21 cellular contexts compared by ENCODE assay signal in genomic region chr21:43882952-43883492, GRCh38. TPM values are rescaled to one million over a fixed set of nuclear protein-coding genes. Genes with fewer than 3 reads are reported as not detected.
DNase-seq lines count a peak whose midpoint lies in the region; ATAC-seq and TF ChIP-seq lines count a peak whose summit lies in the region.
"Had no signal": no experiment of that assay in that cellular context is flagged by ENCODE, and none has a peak within 500 bp of the region (broad histone marks: within the 10 kb centered on the region; RNA-seq: fewer than 3 reads in every experiment).

No MANE protein-coding gene starts in this region.

- intact Hi-C loops in activated naive CD4-positive, alpha-beta T cell treated with anti-CD3 and anti-CD28 coated beads for 36 hours (cut with micrococcal nuclease) = loop anchor here (5.0 kb wide), 1 partner anchor 34 kb away; no protein-coding TSS in a partner anchor
- intact Hi-C loops in thyroid gland (cut with DNase I) = no loop called here

- H3K36me3 ChIP-seq in hepatocyte (replicated peaks; ENCODE audit: insufficient read depth, low read depth) (no peaks in the 10 kb centered on the region), thyroid gland (no peaks in the 10 kb centered on the region)
- H3K36me3 ChIP-seq: ascending aorta, HAP-1, uterus had no signal

- no peaks in the 10 kb centered on the region for H3K9me3 Mint-ChIP-seq in activated naive CD4-positive, alpha-beta T cell treated with anti-CD3 and anti-CD28 coated beads for 36 hours
- H3K9me3 Mint-ChIP-seq in activated naive CD4-positive, alpha-beta T cell treated with anti-CD3 and anti-CD28 coated beads, Interleukin-2, amount 50 U/mL, for 72 hours = peaks cover 0 to 3% of the 10 kb centered on the region in 2 donors
- H3K9me3 Mint-ChIP-seq: activated CD4-positive, alpha-beta memory T cell treated with anti-CD3 and anti-CD28 coated beads, Interleukin-2, amount 10 ng/mL, durations not matched to agents 7 days and 5 days; activated naive CD8-positive, alpha-beta T cell treated with anti-CD3 and anti-CD28 coated beads for 36 hours had no signal

- no peaks in the 10 kb centered on the region for H3K27me3 Mint-ChIP-seq in activated naive CD4-positive, alpha-beta T cell treated with anti-CD3 and anti-CD28 coated beads for 36 hours (ENCODE audit: low read depth)
- H3K27me3 Mint-ChIP-seq: activated CD4-positive, alpha-beta memory T cell treated with anti-CD3 and anti-CD28 coated beads, Interleukin-2, amount 10 ng/mL, durations not matched to agents 7 days and 5 days; activated naive CD8-positive, alpha-beta T cell treated with anti-CD3 and anti-CD28 coated beads for 36 hours had no signal

- H3K27ac ChIP-seq in RWPE1 = peak overlapping the region; percentile 51
- H3K27ac ChIP-seq in hepatocyte = peak overlapping the region; percentile 89
- peak overlapping the region in 2 of 3 donors; percentile 65 to 86 for H3K27ac ChIP-seq in thyroid gland
- H3K27ac ChIP-seq: ascending aorta, uterus had no signal

- POLR2A ChIA-PET in RWPE1 (lab: Yijun Ruan, JAX; ENCODE audit: low non-redundant PET) = no interaction called here

- no peak for ATAC-seq in activated naive CD4-positive, alpha-beta T cell treated with anti-CD3 and anti-CD28 coated beads, Interleukin-2, amount 50 U/mL, for 72 hours
- ATAC-seq in HG03442 (IDR thresholded peaks at IDR 0.05; ENCODE audit: unreplicated experiment) = no peak
- ATAC-seq in HG02798 (IDR thresholded peaks at IDR 0.05; ENCODE audit: poor library complexity, unreplicated experiment) = no peak

- H3K4me1 Mint-ChIP-seq in activated naive CD4-positive, alpha-beta T cell treated with anti-CD3 and anti-CD28 coated beads for 36 hours (ENCODE audit: low read depth) = peaks cover 71% of the 10 kb centered on the region

- no peak overlapping the region for H3K4me2 ChIP-seq in hepatocyte

- H3K79me2 ChIP-seq in hepatocyte = peaks cover 93% of the 10 kb centered on the region

- H3K27me3 ChIP-seq in hepatocyte = no peaks in the 10 kb centered on the region
- H3K27me3 ChIP-seq in thyroid gland = no peaks in the 10 kb centered on the region
- H3K27me3 ChIP-seq: ascending aorta, uterus had no signal

- CTCF ChIA-PET in activated naive CD4-positive, alpha-beta T cell treated with anti-CD3 and anti-CD28 coated beads for 36 hours (lab: Charles Lee) = interaction anchor here (1.6 kb wide), 1 partner anchor 10 kb away, joined by 4 read pairs; no protein-coding TSS in a partner anchor
- CTCF ChIA-PET in RWPE1 (lab: Yijun Ruan, JAX) = interaction anchor here (0.6 kb wide), 1 partner anchor 14 kb away, joined by 3 read pairs; no protein-coding TSS in a partner anchor

- peak overlapping the region; percentile 60 for H3K27ac Mint-ChIP-seq in activated naive CD4-positive, alpha-beta T cell treated with anti-CD3 and anti-CD28 coated beads for 36 hours
- peak overlapping the region in 1 of 2 donors; percentile 86 for H3K27ac Mint-ChIP-seq in activated naive CD4-positive, alpha-beta T cell treated with anti-CD3 and anti-CD28 coated beads, Interleukin-2, amount 50 U/mL, for 72 hours

- WGBS in hepatocyte (ENCODE audit: low lambda C conversion rate, missing lambda C conversion rate) = 95% methylated on average over 11 of the region's 11 CpGs
- 76 to 95% methylated on average over 11 of the region's 11 CpGs for WGBS in thyroid gland, 2 donors

- H3K9me3 ChIP-seq in hepatocyte (ENCODE audit: low read depth) = no peaks in the 10 kb centered on the region
- H3K9me3 ChIP-seq in thyroid gland = no peaks in the 10 kb centered on the region
- H3K9me3 ChIP-seq: ascending aorta, HAP-1, uterus had no signal

- H3K4me3 ChIP-seq in hepatocyte = no peak overlapping the region
- H3K4me3 ChIP-seq in thyroid gland (replicated peaks in 1 of 3) = no peak overlapping the region
- H3K4me3 ChIP-seq: ascending aorta, HAP-1, uterus had no signal

- no peak overlapping the region for H2AFZ ChIP-seq in hepatocyte

- H3K4me3 Mint-ChIP-seq in activated naive CD4-positive, alpha-beta T cell treated with anti-CD3 and anti-CD28 coated beads for 36 hours = no peak overlapping the region
- H3K4me3 Mint-ChIP-seq: activated CD4-positive, alpha-beta memory T cell treated with anti-CD3 and anti-CD28 coated beads, Interleukin-2, amount 10 ng/mL, durations not matched to agents 7 days and 5 days; activated naive CD8-positive, alpha-beta T cell treated with anti-CD3 and anti-CD28 coated beads for 36 hours had no signal

- H3K4me1 ChIP-seq in hepatocyte (ENCODE audit: insufficient read depth) (peaks cover 22% of the 10 kb centered on the region), thyroid gland (peaks cover 41 to 51% of the 10 kb centered on the region in 2 donors)
- H3K4me1 ChIP-seq: ascending aorta, HAP-1 had no signal

- no peaks in the 10 kb centered on the region for H3K9me2 ChIP-seq in hepatocyte (replicated peaks; ENCODE audit: insufficient read depth)

- no peak for DNase-seq in activated naive CD4-positive, alpha-beta T cell treated with anti-CD3 and anti-CD28 coated beads for 36 hours
- no peak for DNase-seq in activated naive CD4-positive, alpha-beta T cell treated with anti-CD3 and anti-CD28 coated beads, Interleukin-2, amount 50 U/mL, for 72 hours (ENCODE audit: low spot score in 2 of 2)
- no peak for DNase-seq in RWPE1 (ENCODE audit: low spot score)
- DNase-seq in hepatocyte (ENCODE audit: low spot score) = no peak
- no peak for DNase-seq in thyroid gland
- no peak for DNase-seq in GM19240 (ENCODE audit: insufficient read length, low spot score)
- DNase-seq: ACHN; activated CD4-positive, alpha-beta memory T cell treated with anti-CD3 and anti-CD28 coated beads, Interleukin-2, amount 10 ng/mL, durations not matched to agents 7 days and 5 days; activated naive CD8-positive, alpha-beta T cell treated with anti-CD3 and anti-CD28 coated beads for 36 hours; DND-41; mammary epithelial cell; NCI-H1048; NCI-H187; NCI-H69; stimulated activated CD8-positive, alpha-beta memory T cell treated with anti-CD3 and anti-CD28 coated beads, Interleukin-4, amount 100 ng/mL, for 48 hours; substantia nigra; uterus had no signal

- peaks cover 13% of the 10 kb centered on the region for H3K36me3 Mint-ChIP-seq in activated naive CD4-positive, alpha-beta T cell treated with anti-CD3 and anti-CD28 coated beads for 36 hours (ENCODE audit: low read depth)
- H3K36me3 Mint-ChIP-seq in activated naive CD4-positive, alpha-beta T cell treated with anti-CD3 and anti-CD28 coated beads, Interleukin-2, amount 50 U/mL, for 72 hours = peaks cover 0 to 17% of the 10 kb centered on the region in 2 donors

- peaks cover 62% of the 10 kb centered on the region for H4K20me1 ChIP-seq in hepatocyte (ENCODE audit: insufficient read depth, poor library complexity, severe bottlenecking)

- no peak for TF ChIP-seq POLR2A in thyroid gland (IDR thresholded peaks at IDR 0.05)

- TF ChIP-seq CTCF in RWPE1 (conservative IDR thresholded peaks at IDR 0.05; ENCODE audit: low read depth) (no peak), hepatocyte (IDR thresholded peaks at IDR 0.05; ENCODE audit: poor library complexity) (no peak), thyroid gland (IDR thresholded peaks at IDR 0.05) (no peak)

RNA-seq across cellular contexts. Expression of gene AGPAT3, which starts 18.0 kb away (rescaled TPM):
- 10 to 100 TPM; 57.9 to 64.1 TPM for total RNA-seq in activated naive CD4-positive, alpha-beta T cell treated with anti-CD3 and anti-CD28 coated beads for 36 hours
- total RNA-seq in activated naive CD4-positive, alpha-beta T cell treated with anti-CD3 and anti-CD28 coated beads, Interleukin-2, amount 50 U/mL, for 72 hours = 100 to 1,000 TPM in 1 of 2 donors, 10 to 100 TPM in 1; 21.2 to 109 TPM
- 51.2 and 63.9 TPM in 2 replicates for total RNA-seq in hepatocyte
- polyA plus RNA-seq in hepatocyte = 31.7 and 41.0 TPM in 2 replicates
- 10 to 100 TPM; 40.6 to 80.5 (median 65.3) TPM for total RNA-seq in thyroid gland
